1 cellular context compared by ENCODE assay signal in the genomic region with DNA sequence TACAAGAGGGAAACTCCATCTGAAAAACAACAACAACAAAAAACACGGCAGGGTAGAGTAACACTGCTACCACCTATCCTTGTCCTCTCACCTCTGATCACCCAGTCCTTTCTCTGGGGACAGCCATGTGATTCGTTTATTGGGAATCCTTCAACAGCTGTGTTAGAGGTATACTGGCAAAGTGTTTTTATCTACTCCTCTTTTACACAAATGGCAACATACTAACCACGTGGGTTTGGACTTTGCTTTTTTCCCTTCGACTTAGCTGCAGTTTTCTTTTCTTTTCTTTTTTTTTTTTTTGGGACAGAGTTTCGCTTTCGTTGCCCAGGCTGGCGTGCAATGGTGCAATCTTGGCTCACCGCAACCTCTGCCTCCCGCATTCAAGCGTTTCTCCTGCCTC.
TF ChIP-seq lines count a peak whose summit lies in the region.

No MANE protein-coding gene starts in this region.

TF ChIP-seq in H1, 55 proteins besides CTCF, POLR2A, EP300 and RAD21:
- no peak for TF ChIP-seq BCL11A (IDR thresholded peaks at IDR 0.05; ENCODE audit: low read depth in 2 of 2, low read length in 2 of 2)
- TF ChIP-seq, protein P1, sequence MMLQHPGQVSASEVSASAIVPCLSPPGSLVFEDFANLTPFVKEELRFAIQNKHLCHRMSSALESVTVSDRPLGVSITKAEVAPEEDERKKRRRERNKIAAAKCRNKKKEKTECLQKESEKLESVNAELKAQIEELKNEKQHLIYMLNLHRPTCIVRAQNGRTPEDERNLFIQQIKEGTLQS (IDR thresholded peaks at IDR 0.05; ENCODE audit: insufficient read depth, low read depth, low read length) = no peak
- TF ChIP-seq, protein P2, sequence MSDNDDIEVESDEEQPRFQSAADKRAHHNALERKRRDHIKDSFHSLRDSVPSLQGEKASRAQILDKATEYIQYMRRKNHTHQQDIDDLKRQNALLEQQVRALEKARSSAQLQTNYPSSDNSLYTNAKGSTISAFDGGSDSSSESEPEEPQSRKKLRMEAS (IDR thresholded peaks at IDR 0.05) = no peak
- no peak for TF ChIP-seq ASH2L (IDR thresholded peaks at IDR 0.05; ENCODE audit: low read length)
- TF ChIP-seq YY1 (IDR thresholded peaks at IDR 0.05; ENCODE audit: low read depth, low read length) = no peak
- no peak for TF ChIP-seq BACH1 (IDR thresholded peaks at IDR 0.05; ENCODE audit: low read length)
- TF ChIP-seq ZNF274 (IDR thresholded peaks at IDR 0.05; ENCODE audit: borderline replicate concordance, extremely low read depth, low read length) = no peak
- no peak for TF ChIP-seq PHF8 (conservative IDR thresholded peaks at IDR 0.05; ENCODE audit: low read depth, low read length)
- no peak for TF ChIP-seq NRF1 (IDR thresholded peaks at IDR 0.05; ENCODE audit: low read depth, low read length)
TF ChIP-seq in H1: peak in this region for 0.
